In the genomic region with DNA sequence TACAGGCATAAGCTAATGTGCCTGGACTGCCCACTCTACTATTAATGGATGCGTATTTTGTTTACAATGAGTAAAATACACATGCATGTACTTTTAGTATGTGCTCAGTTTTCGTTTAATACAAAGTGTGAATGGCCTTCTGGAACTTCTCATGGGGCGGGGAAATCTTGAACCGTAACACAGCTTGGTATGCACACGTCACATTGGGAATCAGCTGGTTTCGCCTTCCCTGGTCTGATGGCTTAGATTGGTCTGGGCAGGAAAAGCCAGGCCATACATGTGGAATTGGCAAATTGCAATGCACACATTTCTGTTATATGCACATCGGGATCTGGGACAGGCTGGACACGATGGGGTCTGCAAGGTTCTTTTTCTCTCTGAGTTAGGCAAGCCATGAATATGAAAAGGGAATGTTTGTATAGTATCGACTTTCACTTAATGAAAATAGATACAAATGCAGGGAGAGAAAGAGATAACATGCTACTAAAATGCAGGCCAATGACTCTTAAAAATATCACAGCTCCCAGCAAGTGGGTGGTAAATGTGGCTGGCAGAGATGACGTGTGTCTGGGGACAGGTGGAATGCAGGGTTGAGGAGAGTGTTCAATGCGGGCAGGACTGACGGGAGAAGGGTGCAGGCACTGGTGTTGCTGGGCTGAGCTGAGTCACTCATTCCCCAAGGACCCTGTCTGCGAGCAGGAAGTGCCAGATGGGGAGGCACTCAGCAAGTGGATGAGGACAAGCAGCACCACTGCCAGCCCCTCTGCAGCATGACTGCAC, we compare ENCODE assay signal across 11 cellular contexts.
DNase-seq lines count a peak whose midpoint lies in the region; ATAC-seq and TF ChIP-seq lines count a peak whose summit lies in the region.
"Had no signal": no experiment of that assay in that cellular context is flagged by ENCODE, and none has a peak within 500 bp of the region (broad histone marks: within the 10 kb centered on the region; RNA-seq: fewer than 3 reads in every experiment).

No MANE protein-coding gene starts in this region.

- no peaks in the 10 kb centered on the region for H3K36me3 ChIP-seq in MM.1S (replicated peaks; ENCODE audit: insufficient read depth, low read length)
- H3K36me3 ChIP-seq: gastrocnemius medialis had no signal

- no peak overlapping the region for H2AFZ ChIP-seq in MM.1S (ENCODE audit: low read length)

- no peak for ATAC-seq in GM18520 (IDR thresholded peaks at IDR 0.05; ENCODE audit: unreplicated experiment)
- ATAC-seq: gastrocnemius medialis, PC-3 had no signal

- H3K4me2 ChIP-seq in MM.1S (ENCODE audit: low read depth, low read length) = no peak overlapping the region

- DNase-seq in H4 (ENCODE audit: low spot score) = peak; percentile 56
- DNase-seq in NCI-H446 treated with DMSO at 0.1 percent for 48 hours (lab: John Stamatoyannopoulos, UW) = peak; percentile 1
- DNase-seq in fibroblast of the aortic adventitia (ENCODE audit: low read depth) = peak; percentile 40
- peak; percentile 39 for DNase-seq in skeletal muscle cell (ENCODE audit: low read depth)
- no peak for DNase-seq in activated CD4-positive, alpha-beta T cell treated with anti-CD3 and anti-CD28 coated beads for 48 hours
- no peak for DNase-seq in MM.1S
- DNase-seq in 8988T = no peak
- DNase-seq: gastrocnemius medialis, PC-3 had no signal

- no peaks in the 10 kb centered on the region for H3K4me1 ChIP-seq in MM.1S (ENCODE audit: low read length)
- H3K4me1 ChIP-seq: gastrocnemius medialis had no signal

- no peaks in the 10 kb centered on the region for H3K9me2 ChIP-seq in MM.1S (replicated peaks; ENCODE audit: insufficient read depth, low read length)

- H3K27ac ChIP-seq in MM.1S (ENCODE audit: low read length) = no peak overlapping the region
- H3K27ac ChIP-seq: gastrocnemius medialis, HL-60 had no signal

- no peaks in the 10 kb centered on the region for H3K79me2 ChIP-seq in MM.1S (ENCODE audit: low read length)

- no peaks in the 10 kb centered on the region for H4K20me1 ChIP-seq in MM.1S (ENCODE audit: insufficient read depth, low read length)

- TF ChIP-seq CTCF in fibroblast of the aortic adventitia (IDR thresholded peaks at IDR 0.05; ENCODE audit: insufficient read depth, low read length) (no peak), MM.1S (IDR thresholded peaks at IDR 0.05; ENCODE audit: low read length) (no peak)

- no peaks in the 10 kb centered on the region for H3F3A ChIP-seq in MM.1S (ENCODE audit: insufficient read depth, low read length)

- no peak overlapping the region for H3K9ac ChIP-seq in MM.1S (ENCODE audit: low read length)

- H3K27me3 ChIP-seq in MM.1S (replicated peaks; ENCODE audit: insufficient read depth, low read length) = no peaks in the 10 kb centered on the region

- H3K9me3 ChIP-seq in MM.1S (replicated peaks; ENCODE audit: insufficient read depth, low read length) = no peaks in the 10 kb centered on the region
- H3K9me3 ChIP-seq: gastrocnemius medialis had no signal

- H3K4me3 ChIP-seq in fibroblast of the aortic adventitia (ENCODE audit: low read depth, low read length) (no peak overlapping the region), skeletal muscle cell (ENCODE audit: low read depth, low read length) (no peak overlapping the region), MM.1S (ENCODE audit: low read length) (no peak overlapping the region)
- H3K4me3 ChIP-seq: gastrocnemius medialis had no signal

Comparison
In these comparisons a context has a peak if more than half of its experiments do, and no peak if none do; other contexts are left out.
1. DNase-seq: peak in H4 (single experiment), NCI-H446 treated with DMSO at 0.1 percent for 48 hours (single experiment), fibroblast of the aortic adventitia (single experiment) and skeletal muscle cell (single experiment); none in activated CD4-positive, alpha-beta T cell treated with anti-CD3 and anti-CD28 coated beads for 48 hours (single experiment), MM.1S (single experiment) and 8988T (single experiment).